In genomic region chr2:3105814-3106569, GRCh38 we compare ENCODE assay signal across 31 cellular contexts.
DNase-seq lines count a peak whose midpoint lies in the region; ATAC-seq and TF ChIP-seq lines count a peak whose summit lies in the region.
"Had no signal": no experiment of that assay in that cellular context is flagged by ENCODE, and none has a peak within 500 bp of the region (broad histone marks: within the 10 kb centered on the region; RNA-seq: fewer than 3 reads in every experiment).

No MANE protein-coding gene starts in this region.

- H3K36me3 Mint-ChIP-seq in neural progenitor cell: no peaks in the 10 kb centered on the region
- H3K36me3 Mint-ChIP-seq: activated CD8-positive, alpha-beta memory T cell treated with anti-CD3 and anti-CD28 coated beads, Interleukin-2, amount 10 ng/mL, durations not matched to agents 7 days and 5 days; CD4-positive, alpha-beta memory T cell had no signal

- peaks cover 10% of the 10 kb centered on the region for H3F3A ChIP-seq in neural progenitor cell (ENCODE audit: low read depth)

- no peak overlapping the region for H3K14ac ChIP-seq in mesenchymal stem cell (ENCODE audit: low read length in 2 of 2)

- H3K4me3 ChIP-seq in neural progenitor cell: no peak overlapping the region
- H3K4me3 ChIP-seq in body of pancreas: no peak overlapping the region
- H3K4me3 ChIP-seq in mesenchymal stem cell (ENCODE audit: insufficient read depth in 1 of 2, low read depth in 1 of 2, low read length in 2 of 2): no peak overlapping the region
- H3K4me3 ChIP-seq: ascending aorta, cardiac muscle cell, HAP-1, smooth muscle cell, suprapubic skin had no signal

- no peaks in the 10 kb centered on the region for H4K20me1 ChIP-seq in neural progenitor cell (ENCODE audit: low read depth)

- H2AK5ac ChIP-seq in mesenchymal stem cell (ENCODE audit: low read length, severe bottlenecking): no peak overlapping the region

- no peak for ATAC-seq in GM21360 (IDR thresholded peaks at IDR 0.05; ENCODE audit: unreplicated experiment)
- no peak for ATAC-seq in body of pancreas
- ATAC-seq: activated CD8-positive, alpha-beta memory T cell treated with anti-CD3 and anti-CD28 coated beads, Interleukin-2, amount 10 ng/mL, durations not matched to agents 7 days and 5 days; activated T-cell treated with anti-CD3 and anti-CD28 coated beads, Interleukin-2, amount 50 U/mL, for 72 hours; naive thymus-derived CD8-positive, alpha-beta T cell had no signal

- WGBS in body of pancreas, 2 donors: 58 to 73% methylated on average over 16 to 17 of the region's 17 CpGs
- WGBS in mesenchymal stem cell: 79% methylated on average over 15 of the region's 17 CpGs

- H2AFZ ChIP-seq in neural progenitor cell (replicated peaks): no peak overlapping the region
- H2AFZ ChIP-seq in mesenchymal stem cell (ENCODE audit: low read depth, low read length): no peak overlapping the region

- no peaks in the 10 kb centered on the region for H3K79me1 ChIP-seq in mesenchymal stem cell (replicated peaks; ENCODE audit: low read length, poor library complexity, severe bottlenecking)

- H2BK120ac ChIP-seq in mesenchymal stem cell (ENCODE audit: low read depth, low read length): no peak overlapping the region

- H3K27ac Mint-ChIP-seq in neural progenitor cell: peak overlapping the region; percentile 94
- H3K27ac Mint-ChIP-seq: activated CD8-positive, alpha-beta memory T cell treated with anti-CD3 and anti-CD28 coated beads, Interleukin-2, amount 10 ng/mL, durations not matched to agents 7 days and 5 days; activated T-cell treated with anti-CD3 and anti-CD28 coated beads, Interleukin-2, amount 50 U/mL, for 72 hours; naive thymus-derived CD8-positive, alpha-beta T cell had no signal

- no peak overlapping the region for H2BK12ac ChIP-seq in mesenchymal stem cell (ENCODE audit: low read length in 2 of 2)

- peaks cover 16% of the 10 kb centered on the region for H3K4me1 ChIP-seq in neural progenitor cell
- H3K4me1 ChIP-seq in body of pancreas: no peaks in the 10 kb centered on the region
- no peaks in the 10 kb centered on the region for H3K4me1 ChIP-seq in mesenchymal stem cell (ENCODE audit: control insufficient read depth, insufficient read depth, low read depth, low read length)
- H3K4me1 ChIP-seq: ascending aorta, HAP-1, suprapubic skin had no signal

- intact Hi-C loops in body of pancreas (cut with DNase I): no loop called here

- H3K4me2 ChIP-seq in neural progenitor cell (peak overlapping the region; percentile 10), mesenchymal stem cell (ENCODE audit: low read length, poor library complexity, severe bottlenecking) (no peak overlapping the region)
- H3K4me2 ChIP-seq: smooth muscle cell had no signal

- H3K36me3 ChIP-seq in neural progenitor cell: no peaks in the 10 kb centered on the region
- no peaks in the 10 kb centered on the region for H3K36me3 ChIP-seq in body of pancreas (replicated peaks in 1 of 2; ENCODE audit: insufficient read depth in 1 of 2, low read depth in 2 of 2)
- H3K36me3 ChIP-seq in mesenchymal stem cell (ENCODE audit: control insufficient read depth in 1 of 2, insufficient read depth in 2 of 2, low read depth in 1 of 2, low read length in 2 of 2): no peaks in the 10 kb centered on the region
- H3K36me3 ChIP-seq: ascending aorta, cardiac muscle cell, HAP-1, suprapubic skin had no signal

- H3K18ac ChIP-seq in mesenchymal stem cell (ENCODE audit: low read depth in 1 of 2, low read length in 2 of 2): no peak overlapping the region

- H3K27me3 ChIP-seq in neural progenitor cell (no peaks in the 10 kb centered on the region), body of pancreas (no peaks in the 10 kb centered on the region), mesenchymal stem cell (ENCODE audit: control insufficient read depth in 1 of 2, insufficient read depth in 1 of 2, low read length in 2 of 2) (no peaks in the 10 kb centered on the region)
- H3K27me3 ChIP-seq: ascending aorta, cardiac muscle cell had no signal

- DNase-seq in iPS-NIHi11 (ENCODE audit: low spot score) (peak; percentile 37), neural progenitor cell (ENCODE audit: low spot score) (peak; percentile 44), NCI-H345 (lab: John Stamatoyannopoulos, UW) (no peak), body of pancreas (no peak), mesenchymal stem cell (no peak)
- DNase-seq: activated CD4-positive, alpha-beta T cell treated with anti-CD3 and anti-CD28 coated beads, Interleukin-2, amount 50 U/mL, for 4 hours; activated CD4-positive, CD25-positive, alpha-beta regulatory T cell; activated CD8-positive, alpha-beta memory T cell treated with anti-CD3 and anti-CD28 coated beads, Interleukin-2, amount 10 ng/mL, durations not matched to agents 7 days and 5 days; activated T-cell treated with anti-CD3 and anti-CD28 coated beads, Interleukin-2, amount 50 U/mL, for 72 hours; CD4-positive, alpha-beta memory T cell; effector CD8-positive, alpha-beta T cell; hypothalamus; Karpas-422; naive thymus-derived CD8-positive, alpha-beta T cell; NCI-H1436 treated with DMSO at 0.1 percent for 48 hours; NCI-H2081 treated with DMSO at 0.1 percent for 48 hours; NCI-H226; NCI-H748 treated with DMSO at 0.1 percent for 48 hours; stimulated activated CD4-positive, alpha-beta T cell treated with anti-CD3 and anti-CD28 coated beads, Interleukin-1b, Interleukin-23, amount 100 ng/mL, for 48 hours; stimulated activated naive CD4-positive, alpha-beta T cell treated with Interleukin-2 at 50 U/mL for 16 hours; SW 1271; T1000 had no signal

- H3K79me2 ChIP-seq in neural progenitor cell (ENCODE audit: low read depth): no peaks in the 10 kb centered on the region

- H3K9me3 Mint-ChIP-seq in neural progenitor cell: peaks cover 3% of the 10 kb centered on the region

- TF ChIP-seq POLR2A in body of pancreas (IDR thresholded peaks at IDR 0.05): no peak

- no peaks in the 10 kb centered on the region for H3K9me3 ChIP-seq in neural progenitor cell (ENCODE audit: low read depth)
- no peaks in the 10 kb centered on the region for H3K9me3 ChIP-seq in body of pancreas
- H3K9me3 ChIP-seq in mesenchymal stem cell (ENCODE audit: control insufficient read depth, low read length): peaks cover under 1% of the 10 kb centered on the region
- H3K9me3 ChIP-seq: ascending aorta, HAP-1, suprapubic skin had no signal

- no peak overlapping the region for H3K4me3 Mint-ChIP-seq in neural progenitor cell
- H3K4me3 Mint-ChIP-seq: activated CD8-positive, alpha-beta memory T cell treated with anti-CD3 and anti-CD28 coated beads, Interleukin-2, amount 10 ng/mL, durations not matched to agents 7 days and 5 days; activated T-cell treated with anti-CD3 and anti-CD28 coated beads, Interleukin-2, amount 50 U/mL, for 72 hours; CD4-positive, alpha-beta memory T cell; naive thymus-derived CD8-positive, alpha-beta T cell had no signal

- H3K27me3 Mint-ChIP-seq in neural progenitor cell (ENCODE audit: insufficient read depth, low read depth): peaks cover 6% of the 10 kb centered on the region

- H4K8ac ChIP-seq in mesenchymal stem cell (ENCODE audit: low read length): no peak overlapping the region

- H3K9ac ChIP-seq in neural progenitor cell (no peak overlapping the region), mesenchymal stem cell (ENCODE audit: low read length) (no peak overlapping the region)

- no peak overlapping the region for H2BK15ac ChIP-seq in mesenchymal stem cell (ENCODE audit: low read depth, poor library complexity, severe bottlenecking)

- no peak overlapping the region for H2BK5ac ChIP-seq in mesenchymal stem cell (ENCODE audit: low read depth, low read length, poor library complexity, severe bottlenecking)

- peak overlapping the region; percentile 76 for H3K27ac ChIP-seq in C4-2B
- H3K27ac ChIP-seq in VCaP: peak overlapping the region; percentile 94
- no peak overlapping the region for H3K27ac ChIP-seq in neural progenitor cell
- no peak overlapping the region for H3K27ac ChIP-seq in body of pancreas
- H3K27ac ChIP-seq in mesenchymal stem cell (ENCODE audit: low read length, poor library complexity, severe bottlenecking): no peak overlapping the region
- H3K27ac ChIP-seq: ascending aorta, cardiac muscle cell, epithelial cell of prostate, suprapubic skin had no signal

- H3K4ac ChIP-seq in mesenchymal stem cell (ENCODE audit: low read depth in 1 of 2, low read length in 2 of 2): no peak overlapping the region

- no peak overlapping the region for H3K23ac ChIP-seq in mesenchymal stem cell (ENCODE audit: low read length in 2 of 2)

- peaks cover 37% of the 10 kb centered on the region for H3K4me1 Mint-ChIP-seq in neural progenitor cell
- H3K4me1 Mint-ChIP-seq: activated CD8-positive, alpha-beta memory T cell treated with anti-CD3 and anti-CD28 coated beads, Interleukin-2, amount 10 ng/mL, durations not matched to agents 7 days and 5 days; CD4-positive, alpha-beta memory T cell had no signal

- H4K91ac ChIP-seq in mesenchymal stem cell (ENCODE audit: low read length): no peak overlapping the region

- no peak for TF ChIP-seq CTCF in C4-2B (conservative IDR thresholded peaks at IDR 0.05)
- TF ChIP-seq CTCF in VCaP (conservative IDR thresholded peaks at IDR 0.05): no peak
- TF ChIP-seq CTCF in neural progenitor cell (IDR thresholded peaks at IDR 0.05): no peak
- no peak for TF ChIP-seq CTCF in body of pancreas (IDR thresholded peaks at IDR 0.05)

Comparison
In these comparisons a context has a peak if more than half of its experiments do, and no peak if none do; other contexts are left out.
1. H3K27ac ChIP-seq: peak in C4-2B (single experiment) and VCaP (single experiment); none in neural progenitor cell (single experiment), body of pancreas (0 of 4) and mesenchymal stem cell (single experiment).
2. DNase-seq: peak in iPS-NIHi11 (single experiment) and neural progenitor cell (single experiment); none in NCI-H345 (single experiment), body of pancreas (0 of 4) and mesenchymal stem cell (single experiment).